6 cellular contexts compared by ENCODE assay signal in genomic region chr17:39739020-39739884, GRCh38. TPM values are rescaled to one million over a fixed set of nuclear protein-coding genes. Genes with fewer than 3 reads are reported as not detected.
A peak's percentile ranks its signal among the peaks of the same experiment; 100 is the strongest.
DNase-seq lines count a peak whose midpoint lies in the region; TF ChIP-seq lines count a peak whose summit lies in the region.

No MANE protein-coding gene starts in this region.

- no peaks in the 10 kb centered on the region for H3K27me3 ChIP-seq in liver (ENCODE audit: control insufficient read depth in 4 of 4, insufficient read depth in 4 of 4, low read length in 3 of 4)
- no peaks in the 10 kb centered on the region; the same call in 1 of the 2 replicates for H3K27me3 ChIP-seq in Karpas-422 (ENCODE audit: low read length)

- in situ Hi-C loops in G401 (cut with HindIII; ENCODE audit: low sequenced_read_pairs): no loop called here

- peak; percentile 58 for DNase-seq in G401 (ENCODE audit: low spot score)
- DNase-seq in RPMI8226: peak; percentile 79
- DNase-seq in Karpas-422: no peak
- DNase-seq in superior temporal gyrus (ENCODE audit: extremely low spot score): no peak
- no peak for DNase-seq in posterior vena cava (ENCODE audit: low spot score)

- H3K9me3 ChIP-seq in liver (ENCODE audit: control insufficient read depth in 4 of 4, low read length in 3 of 4): no peaks in the 10 kb centered on the region
- no peaks in the 10 kb centered on the region for H3K9me3 ChIP-seq in Karpas-422 (ENCODE audit: low read length)

- H3K4me1 ChIP-seq in liver (ENCODE audit: control insufficient read depth in 4 of 4, insufficient read depth in 4 of 4, low read length in 3 of 4) (peaks cover 0 to 27% (median 17%) of the 10 kb centered on the region in 4 donors), Karpas-422 (ENCODE audit: low read length) (peaks cover 18% of the 10 kb centered on the region)

- no peaks in the 10 kb centered on the region for H4K20me1 ChIP-seq in Karpas-422 (ENCODE audit: insufficient read depth, low read depth, low read length)

- no peak overlapping the region for H2AFZ ChIP-seq in Karpas-422 (ENCODE audit: low read length)

- intact Hi-C loops in posterior vena cava (cut with DNase I): no loop called here

- H3K9ac ChIP-seq in liver (ENCODE audit: low read depth in 1 of 2, low read length in 2 of 2): peak overlapping the region; percentile 80 to 84
- H3K9ac ChIP-seq in Karpas-422 (ENCODE audit: low read length): no peak overlapping the region

- WGBS in liver: 6% methylated on average over 31 of the region's 31 CpGs

- H3K4me2 ChIP-seq in Karpas-422 (ENCODE audit: low read depth, low read length, poor library complexity, severe bottlenecking): no peak overlapping the region

- H3K27ac ChIP-seq in liver (ENCODE audit: low read depth in 1 of 2, low read length in 2 of 2): peak overlapping the region; percentile 80 to 98
- no peak overlapping the region for H3K27ac ChIP-seq in Karpas-422 (ENCODE audit: low read length)

- no peaks in the 10 kb centered on the region for H3K79me2 ChIP-seq in Karpas-422 (ENCODE audit: low read length)

- no peak for TF ChIP-seq CTCF in liver (IDR thresholded peaks at IDR 0.05; ENCODE audit: low read depth, low read length, missing input control)

- no peaks in the 10 kb centered on the region for H3K9me2 ChIP-seq in Karpas-422 (replicated peaks; ENCODE audit: insufficient read depth, low read length)

- H3K4me3 ChIP-seq in liver (ENCODE audit: low read depth in 1 of 3, low read length in 3 of 3): peak overlapping the region; percentile 61 to 64 (median 62)
- H3K4me3 ChIP-seq in Karpas-422 (ENCODE audit: low read length): no peak overlapping the region

- H3K36me3 ChIP-seq in liver (ENCODE audit: control insufficient read depth in 4 of 4, insufficient read depth in 3 of 4, low read depth in 1 of 4, low read length in 3 of 4): peaks cover 0 to 12% (median 5%) of the 10 kb centered on the region in 4 donors
- H3K36me3 ChIP-seq in Karpas-422 (ENCODE audit: insufficient read depth, low read length): no peaks in the 10 kb centered on the region

- no peak for TF ChIP-seq RAD21 in liver (IDR thresholded peaks at IDR 0.05)

TF ChIP-seq in liver, 16 proteins besides CTCF, POLR2A, EP300 and RAD21:
- TF ChIP-seq HNF4G (IDR thresholded peaks at IDR 0.05) (peak; percentile 37), REST (IDR thresholded peaks at IDR 0.05) (no peak), FOXA1 (IDR thresholded peaks at IDR 0.05) (peak; percentile 90), YY1 (IDR thresholded peaks at IDR 0.05) (peak; percentile 52), SP1 (IDR thresholded peaks at IDR 0.05) (peak; percentile 79), NR2F2 (IDR thresholded peaks at IDR 0.05) (peak; percentile 28), GABPA (IDR thresholded peaks at IDR 0.05 in 1 of 2, conservative IDR thresholded peaks at IDR 0.05 in 1 of 2) (peak in 1 of 2 donors; percentile 53), ZBTB33 (IDR thresholded peaks at IDR 0.05) (peak; percentile 46), FOXA2 (IDR thresholded peaks at IDR 0.05) (peak; percentile 88), EGR1 (IDR thresholded peaks at IDR 0.05; ENCODE audit: low read depth in 2 of 2) (no peak), ATF3 (IDR thresholded peaks at IDR 0.05) (no peak), RXRA (IDR thresholded peaks at IDR 0.05) (peak; percentile 45 to 73), HNF4A (conservative IDR thresholded peaks at IDR 0.05) (peak; percentile 53 to 62), JUND (IDR thresholded peaks at IDR 0.05) (no peak), TAF1 (conservative IDR thresholded peaks at IDR 0.05) (no peak)
- TF ChIP-seq, protein P1, sequence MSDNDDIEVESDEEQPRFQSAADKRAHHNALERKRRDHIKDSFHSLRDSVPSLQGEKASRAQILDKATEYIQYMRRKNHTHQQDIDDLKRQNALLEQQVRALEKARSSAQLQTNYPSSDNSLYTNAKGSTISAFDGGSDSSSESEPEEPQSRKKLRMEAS (IDR thresholded peaks at IDR 0.05): peak; percentile 92
TF ChIP-seq in liver: peak in this region for 11.

RNA-seq across cellular contexts. Expression of gene GRB7, which starts 1.5 kb away (rescaled TPM):
- total RNA-seq in G401 (2014; rRNA removed; shearing (Covaris generic)): 1.7 and 2.0 TPM in 2 replicates
- total RNA-seq in liver: 1 to 10 TPM; 1.9 to 3.0 TPM
- polyA plus RNA-seq in liver: 1 to 10 TPM; 1.9 to 6.8 TPM
- 0.18 and 1.5 TPM in 2 replicates for total RNA-seq in Karpas-422 (2014; rRNA removed; shearing (Covaris generic); ENCODE audit: low replicate concordance)
- not detected for total RNA-seq in posterior vena cava

RNA-seq across cellular contexts. Expression of gene MIEN1, which starts 8.9 kb away (rescaled TPM):
- 28.0 and 61.8 TPM in 2 replicates for total RNA-seq in G401 (2014; rRNA removed; shearing (Covaris generic))
- 10 to 100 TPM; 11.1 to 13.4 TPM for total RNA-seq in liver
- 10 to 100 TPM; 44.6 to 99.0 TPM for polyA plus RNA-seq in liver
- 77.8 and 78.6 TPM in 2 replicates for total RNA-seq in Karpas-422 (2014; rRNA removed; shearing (Covaris generic); ENCODE audit: low replicate concordance)
- total RNA-seq in posterior vena cava: 10 to 100 TPM; 27.4 to 33.6 TPM

RNA-seq across cellular contexts. Expression of gene ERBB2, which starts 39.4 kb away (rescaled TPM):
- 41.1 and 44.7 TPM in 2 replicates for total RNA-seq in G401 (2014; rRNA removed; shearing (Covaris generic))
- total RNA-seq in liver (10 to 100 TPM; 21.0 to 28.8 TPM), posterior vena cava (10 to 100 TPM; 33.0 to 42.8 TPM)
- 10 to 100 TPM in 1 of 2 donors, 1 to 10 TPM in 1; 4.7 to 10.5 TPM for polyA plus RNA-seq in liver
- 7.3 and 10.9 TPM in 2 replicates for total RNA-seq in Karpas-422 (2014; rRNA removed; shearing (Covaris generic); ENCODE audit: low replicate concordance)

RNA-seq across cellular contexts. Expression of gene PGAP3, which starts 51.4 kb away (rescaled TPM):
- 10.3 and 13.5 TPM in 2 replicates for total RNA-seq in G401 (2014; rRNA removed; shearing (Covaris generic))
- 10 to 100 TPM in 1 of 2 donors, 1 to 10 TPM in 1; 7.9 to 19.5 TPM for total RNA-seq in liver
- polyA plus RNA-seq in liver: 10 to 100 TPM; 13.3 to 14.6 TPM
- 10.6 and 20.2 TPM in 2 replicates for total RNA-seq in Karpas-422 (2014; rRNA removed; shearing (Covaris generic); ENCODE audit: low replicate concordance)
- total RNA-seq in posterior vena cava: 10 to 100 TPM; 12.0 to 12.3 TPM

Comparison
In these comparisons a context has a peak if more than half of its experiments do, and no peak if none do; other contexts are left out.
1. DNase-seq: peak in G401 (single experiment) and RPMI8226 (single experiment); none in Karpas-422 (single experiment), superior temporal gyrus (single experiment) and posterior vena cava (single experiment).